8 cellular contexts compared by ENCODE assay signal in genomic region chr3:180601688-180602666, GRCh38. TPM values are rescaled to one million over a fixed set of nuclear protein-coding genes. Genes with fewer than 3 reads are reported as not detected.
DNase-seq lines count a peak whose midpoint lies in the region; ATAC-seq lines count a peak whose summit lies in the region.

Gene TTC14 (plus strand): TSS chr3:180602163. CDS start chr3:180602262, 99 bp downstream.

- H3K14ac ChIP-seq in mesenchymal stem cell (ENCODE audit: low read length in 2 of 2) = peak within 1 kb of the TSS in 1 of 2 experiments; percentile 94

- peak within 1 kb of the TSS; percentile 87 for H3K4me2 ChIP-seq in mesenchymal stem cell (ENCODE audit: low read length, poor library complexity, severe bottlenecking)

- peak within 1 kb of the TSS; percentile 95 to 96 for H3K4ac ChIP-seq in mesenchymal stem cell (ENCODE audit: low read depth in 1 of 2, low read length in 2 of 2)

- H2AFZ ChIP-seq in mesenchymal stem cell (ENCODE audit: low read depth, low read length) = peak within 1 kb of the TSS; percentile 97

- peak within 1 kb of the TSS in 1 of 2 experiments; percentile 92 for H3K23ac ChIP-seq in mesenchymal stem cell (ENCODE audit: low read length in 2 of 2)

- H3K9ac ChIP-seq in endocrine pancreas (ENCODE audit: control insufficient read depth, insufficient read depth, low read length) = peak within 1 kb of the TSS; percentile 74
- peak within 1 kb of the TSS; percentile 90 for H3K9ac ChIP-seq in mesenchymal stem cell (ENCODE audit: low read length)

- H3K4me3 ChIP-seq in endocrine pancreas (ENCODE audit: control insufficient read depth, insufficient read depth, low read length) (peak within 1 kb of the TSS; percentile 88), mesenchymal stem cell (ENCODE audit: insufficient read depth in 1 of 2, low read depth in 1 of 2, low read length in 2 of 2) (peak within 1 kb of the TSS; percentile 82 to 98)

- H3K79me1 ChIP-seq in mesenchymal stem cell (replicated peaks; ENCODE audit: low read length, poor library complexity, severe bottlenecking) = no peaks in the 10 kb centered on the region

- H2BK120ac ChIP-seq in mesenchymal stem cell (ENCODE audit: low read depth, low read length) = no peak within 1 kb of the TSS

- no peaks in the 10 kb centered on the region for H3K9me3 ChIP-seq in endocrine pancreas (ENCODE audit: control insufficient read depth, low read length)
- H3K9me3 ChIP-seq in mesenchymal stem cell (ENCODE audit: control insufficient read depth, low read length) = no peaks in the 10 kb centered on the region

- H2BK5ac ChIP-seq in mesenchymal stem cell (ENCODE audit: low read depth, low read length, poor library complexity, severe bottlenecking) = peak within 1 kb of the TSS; percentile 63

- no peak within 1 kb of the TSS for H2AK5ac ChIP-seq in mesenchymal stem cell (ENCODE audit: low read length, severe bottlenecking)

- peak within 1 kb of the TSS; percentile 98 for H4K8ac ChIP-seq in mesenchymal stem cell (ENCODE audit: low read length)

- H3K36me3 ChIP-seq in endocrine pancreas (ENCODE audit: control insufficient read depth, insufficient read depth, low read length) (no peaks in the 10 kb centered on the region), mesenchymal stem cell (ENCODE audit: control insufficient read depth in 1 of 2, insufficient read depth in 2 of 2, low read depth in 1 of 2, low read length in 2 of 2) (peaks cover 0 to 38% of the 10 kb centered on the region in 2 experiments)

- H3K27ac ChIP-seq in mesenchymal stem cell (ENCODE audit: low read length, poor library complexity, severe bottlenecking) = peak within 1 kb of the TSS; percentile 81

- H2BK15ac ChIP-seq in mesenchymal stem cell (ENCODE audit: low read depth, poor library complexity, severe bottlenecking) = no peak within 1 kb of the TSS

- H3K27me3 ChIP-seq in endocrine pancreas (ENCODE audit: control insufficient read depth, insufficient read depth, low read length) = no peaks in the 10 kb centered on the region
- H3K27me3 ChIP-seq in mesenchymal stem cell (ENCODE audit: control insufficient read depth in 1 of 2, insufficient read depth in 1 of 2, low read length in 2 of 2) = no peaks in the 10 kb centered on the region

- no peak within 1 kb of the TSS for H2BK12ac ChIP-seq in mesenchymal stem cell (ENCODE audit: low read length in 2 of 2)

- ATAC-seq in GM19468 (IDR thresholded peaks at IDR 0.05; ENCODE audit: extremely low read depth, unreplicated experiment) = peak; percentile 97

- H3K4me1 ChIP-seq in endocrine pancreas (ENCODE audit: control insufficient read depth, insufficient read depth, low read length) (peaks cover 12% of the 10 kb centered on the region), mesenchymal stem cell (ENCODE audit: control insufficient read depth, insufficient read depth, low read depth, low read length) (no peaks in the 10 kb centered on the region)

- DNase-seq in COLO829 (ENCODE audit: low spot score) = peak; percentile 95
- peak; percentile 77 for DNase-seq in HS-5 (ENCODE audit: low read depth)
- DNase-seq in NOMO-1 (lab: John Stamatoyannopoulos, UW; ENCODE audit: unreplicated experiment in 2 of 2) = peak; percentile 97 to 98
- DNase-seq in activated CD8-positive, alpha-beta memory T cell treated with anti-CD3 and anti-CD28 coated beads for 4 hours (ENCODE audit: low read depth in 2 of 2) = peak; percentile 87 to 88
- DNase-seq in mesenchymal stem cell = peak; percentile 94
- peak; percentile 85 for DNase-seq in stimulated activated CD8-positive, alpha-beta memory T cell treated with anti-CD3 and anti-CD28 coated beads, Interleukin-12 subunit alpha, Interleukin-12 subunit beta, amount 100 ng/mL, for 4 hours (ENCODE audit: low read depth)

- H4K91ac ChIP-seq in mesenchymal stem cell (ENCODE audit: low read length) = peak within 1 kb of the TSS; percentile 92

- 2% methylated on average over 64 of the region's 70 CpGs for WGBS in mesenchymal stem cell

- peak within 1 kb of the TSS; percentile 93 to 98 for H3K18ac ChIP-seq in mesenchymal stem cell (ENCODE audit: low read depth in 1 of 2, low read length in 2 of 2)

RNA-seq across cellular contexts. Expression of gene TTC14, which starts in this region (rescaled TPM):
- polyA plus RNA-seq in mesenchymal stem cell (2013, experiment 1 of 2) = 31.9 TPM
- 34.5 TPM for polyA plus RNA-seq in mesenchymal stem cell (2013, experiment 2 of 2)

Comparison
In these comparisons a context has a peak if more than half of its experiments do, and no peak if none do; other contexts are left out.
1. Peak in every context shown above with its lines: DNase-seq, ATAC-seq, H3K4me3 ChIP-seq and H3K27ac ChIP-seq.